In genomic region chr12:111995782-111996480, GRCh38 we compare ENCODE assay signal across 22 cellular contexts. TPM values are rescaled to one million over a fixed set of nuclear protein-coding genes. Genes with fewer than 3 reads are reported as not detected.
DNase-seq lines count a peak whose midpoint lies in the region; ATAC-seq and TF ChIP-seq lines count a peak whose summit lies in the region.
"Had no signal": no experiment of that assay in that cellular context is flagged by ENCODE, and none has a peak within 500 bp of the region (broad histone marks: within the 10 kb centered on the region; RNA-seq: fewer than 3 reads in every experiment).

No MANE protein-coding gene starts in this region.

- no peak for DNase-seq in activated naive CD8-positive, alpha-beta T cell treated with anti-CD3 and anti-CD28 coated beads, Interleukin-2, amount 50 U/mL, for 24 hours
- DNase-seq in DND-41 (no peak), posterior cingulate gyrus (no peak)
- DNase-seq in naive thymus-derived CD4-positive, alpha-beta T cell, result no peak
- DNase-seq: activated CD4-positive, alpha-beta T cell treated with anti-CD3 and anti-CD28 coated beads, Interleukin-2, amount 50 U/mL, for 4 hours; activated gamma-delta T cell treated with Interleukin-2 at 50 U/mL for 16 hours; anterior cingulate cortex; HFFc6; midbrain; NCI-H146; NCI-H2171 treated with DMSO at 0.1 percent for 48 hours; NCI-H526 treated with DMSO at 0.1 percent for 48 hours; nephron progenitor cell; pancreas; right cardiac atrium; stimulated activated CD4-positive, alpha-beta T cell treated with anti-CD3 and anti-CD28 coated beads, Interleukin-4, amount 100 ng/mL, for 24 hours; stimulated activated naive CD4-positive, alpha-beta T cell had no signal

- no peaks in the 10 kb centered on the region for H4K20me1 ChIP-seq in DND-41 (ENCODE audit: insufficient read depth, low read length)
- H4K20me1 ChIP-seq in OCI-LY1 (ENCODE audit: insufficient read depth, low read length), result no peaks in the 10 kb centered on the region

- POLR2A ChIA-PET in naive thymus-derived CD4-positive, alpha-beta T cell (lab: Charles Lee), result interaction anchor here (0.7 to 14.9 kb wide), 4 partner anchors 7 to 24 kb away, joined by 3 to 285 read pairs (median 32); partner anchors contain the start of genes ERP29 and TMEM116

- H3K79me2 ChIP-seq in DND-41 (ENCODE audit: insufficient read depth, low read length) (no peaks in the 10 kb centered on the region), OCI-LY1 (ENCODE audit: insufficient read depth, low read length) (no peaks in the 10 kb centered on the region)

- no peak overlapping the region for H3K4me3 Mint-ChIP-seq in activated naive CD8-positive, alpha-beta T cell
- no peak overlapping the region for H3K4me3 Mint-ChIP-seq in activated naive CD8-positive, alpha-beta T cell treated with anti-CD3 and anti-CD28 coated beads, Interleukin-2, amount 50 U/mL, for 24 hours
- peak overlapping the region in 6 of 10 donors; percentile 18 to 93 (median 48) for H3K4me3 Mint-ChIP-seq in naive thymus-derived CD4-positive, alpha-beta T cell
- H3K4me3 Mint-ChIP-seq: dendritic cell treated with granulocyte-macrophage colony-stimulating factor and Interleukin-4, amounts not matched to agents 40 ng/mL and 50 ng/mL, for 4 days; HFFc6; nephron progenitor cell; WTC11 had no signal

- no peak overlapping the region for H2AFZ ChIP-seq in DND-41 (ENCODE audit: low read depth, low read length)
- H2AFZ ChIP-seq in OCI-LY1 (ENCODE audit: low read length), result no peak overlapping the region

- peaks cover 87% of the 10 kb centered on the region for H3K4me1 Mint-ChIP-seq in activated naive CD8-positive, alpha-beta T cell (ENCODE audit: low read depth)
- H3K4me1 Mint-ChIP-seq in activated naive CD8-positive, alpha-beta T cell treated with anti-CD3 and anti-CD28 coated beads, Interleukin-2, amount 50 U/mL, for 24 hours, result peaks cover 81% of the 10 kb centered on the region
- peaks cover 57 to 88% (median 81%) of the 10 kb centered on the region in 7 donors for H3K4me1 Mint-ChIP-seq in naive thymus-derived CD4-positive, alpha-beta T cell
- H3K4me1 Mint-ChIP-seq: nephron progenitor cell had no signal

- H3K4me2 ChIP-seq in DND-41 (ENCODE audit: insufficient read depth, low read length) (0 out of 2 replicates have a peak overlapping the region, but pooled peaks have one; percentile 73), OCI-LY1 (ENCODE audit: low read length) (no peak overlapping the region)

- TF ChIP-seq CTCF in DND-41 (IDR thresholded peaks at IDR 0.05; ENCODE audit: borderline replicate concordance, extremely low read depth, low read length, poor library complexity, severe bottlenecking) (no peak), OCI-LY1 (IDR thresholded peaks at IDR 0.05; ENCODE audit: low read length) (no peak)

- no peaks in the 10 kb centered on the region for H3K9me2 ChIP-seq in OCI-LY1 (ENCODE audit: low read depth, low read length)

- H3K9ac ChIP-seq in DND-41 (ENCODE audit: low read depth, low read length) (no peak overlapping the region; the same call in 1 of the 2 replicates), OCI-LY1 (ENCODE audit: low read length) (no peak overlapping the region)

- peaks cover 47% of the 10 kb centered on the region for H3K4me1 ChIP-seq in DND-41 (ENCODE audit: insufficient read depth, low read length)
- H3K4me1 ChIP-seq in OCI-LY1 (ENCODE audit: insufficient read depth, low read length, severe bottlenecking), result peaks cover 81% of the 10 kb centered on the region
- peaks cover 66 to 72% of the 10 kb centered on the region in 2 donors for H3K4me1 ChIP-seq in naive thymus-derived CD4-positive, alpha-beta T cell (ENCODE audit: control insufficient read depth in 2 of 2, insufficient read depth in 2 of 2, low read length in 2 of 2)
- H3K4me1 ChIP-seq: pancreas had no signal

- no peaks in the 10 kb centered on the region for H3K27me3 Mint-ChIP-seq in activated naive CD8-positive, alpha-beta T cell
- H3K27me3 Mint-ChIP-seq in activated naive CD8-positive, alpha-beta T cell treated with anti-CD3 and anti-CD28 coated beads, Interleukin-2, amount 50 U/mL, for 24 hours, result no peaks in the 10 kb centered on the region
- no peaks in the 10 kb centered on the region for H3K27me3 Mint-ChIP-seq in naive thymus-derived CD4-positive, alpha-beta T cell

- no peaks in the 10 kb centered on the region for H3K27me3 ChIP-seq in DND-41 (ENCODE audit: insufficient read depth, low read length, poor library complexity)
- H3K27me3 ChIP-seq in OCI-LY1 (ENCODE audit: insufficient read depth, low read length), result no peaks in the 10 kb centered on the region
- H3K27me3 ChIP-seq in naive thymus-derived CD4-positive, alpha-beta T cell (ENCODE audit: control insufficient read depth in 2 of 2, insufficient read depth in 2 of 2, low read length in 2 of 2), result no peaks in the 10 kb centered on the region
- H3K27me3 ChIP-seq: pancreas had no signal

- intact Hi-C loops in naive thymus-derived CD4-positive, alpha-beta T cell (cut with micrococcal nuclease), result loop anchor here in 1 of 2 donors (2.0 kb wide), 1 partner anchor 135 kb away; no protein-coding TSS in a partner anchor
- intact Hi-C loops in posterior cingulate gyrus (cut with DNase I), result no loop called here

- no peaks in the 10 kb centered on the region for H3K9me3 Mint-ChIP-seq in activated naive CD8-positive, alpha-beta T cell (ENCODE audit: low read depth)
- H3K9me3 Mint-ChIP-seq in activated naive CD8-positive, alpha-beta T cell treated with anti-CD3 and anti-CD28 coated beads, Interleukin-2, amount 50 U/mL, for 24 hours, result no peaks in the 10 kb centered on the region
- H3K9me3 Mint-ChIP-seq in naive thymus-derived CD4-positive, alpha-beta T cell, result no peaks in the 10 kb centered on the region
- H3K9me3 Mint-ChIP-seq: dendritic cell treated with granulocyte-macrophage colony-stimulating factor and Interleukin-4, amounts not matched to agents 40 ng/mL and 50 ng/mL, for 4 days; HFFc6; nephron progenitor cell; WTC11 had no signal

- H3K36me3 ChIP-seq in DND-41 (ENCODE audit: insufficient read depth, low read length) (no peaks in the 10 kb centered on the region), OCI-LY1 (ENCODE audit: insufficient read depth, low read length) (no peaks in the 10 kb centered on the region)
- H3K36me3 ChIP-seq in naive thymus-derived CD4-positive, alpha-beta T cell (ENCODE audit: control insufficient read depth in 2 of 3, insufficient read depth in 3 of 3, low read length in 3 of 3), result no peaks in the 10 kb centered on the region
- H3K36me3 ChIP-seq: pancreas had no signal

- peak overlapping the region; percentile 22 for H3K27ac Mint-ChIP-seq in activated naive CD8-positive, alpha-beta T cell
- H3K27ac Mint-ChIP-seq in activated naive CD8-positive, alpha-beta T cell treated with anti-CD3 and anti-CD28 coated beads, Interleukin-2, amount 50 U/mL, for 24 hours, result no peak overlapping the region
- H3K27ac Mint-ChIP-seq in naive thymus-derived CD4-positive, alpha-beta T cell, result peak overlapping the region; percentile 28 to 97 (median 65)
- H3K27ac Mint-ChIP-seq: HFFc6, nephron progenitor cell, WTC11 had no signal

- H3K27ac ChIP-seq in DND-41 (ENCODE audit: low read length), result peak overlapping the region; percentile 85; the same call in 1 of the 2 replicates
- H3K27ac ChIP-seq in OCI-LY1 (ENCODE audit: low read depth, low read length, poor library complexity, severe bottlenecking), result peak overlapping the region; percentile 87
- H3K27ac ChIP-seq in naive thymus-derived CD4-positive, alpha-beta T cell (ENCODE audit: low read depth, low read length), result no peak overlapping the region
- H3K27ac ChIP-seq: pancreas had no signal

- H3K4me3 ChIP-seq in DND-41 (ENCODE audit: low read depth in 1 of 2, low read length in 2 of 2) (no peak overlapping the region), OCI-LY1 (ENCODE audit: low read depth, low read length, poor library complexity, severe bottlenecking) (no peak overlapping the region)
- no peak overlapping the region for H3K4me3 ChIP-seq in naive thymus-derived CD4-positive, alpha-beta T cell (ENCODE audit: low read length)
- H3K4me3 ChIP-seq: pancreas had no signal

- H3K9me3 ChIP-seq in DND-41 (ENCODE audit: insufficient read depth, low read length, severe bottlenecking) (no peaks in the 10 kb centered on the region), OCI-LY1 (ENCODE audit: low read length) (no peaks in the 10 kb centered on the region)
- H3K9me3 ChIP-seq in naive thymus-derived CD4-positive, alpha-beta T cell (ENCODE audit: control insufficient read depth in 2 of 3, low read length in 3 of 3), result no peaks in the 10 kb centered on the region
- H3K9me3 ChIP-seq: pancreas had no signal

- no peaks in the 10 kb centered on the region for H3F3A ChIP-seq in OCI-LY1 (ENCODE audit: insufficient read depth, low read length)

- CTCF ChIA-PET in naive thymus-derived CD4-positive, alpha-beta T cell (lab: Charles Lee), result interaction anchor here (0.6 to 3.4 kb wide), 3 partner anchors 8 to 51 kb away, joined by 3 to 25 read pairs (median 3); partner anchors contain the start of genes ERP29 and TMEM116

- H3K36me3 Mint-ChIP-seq in activated naive CD8-positive, alpha-beta T cell, result no peaks in the 10 kb centered on the region
- peaks cover 1% of the 10 kb centered on the region for H3K36me3 Mint-ChIP-seq in activated naive CD8-positive, alpha-beta T cell treated with anti-CD3 and anti-CD28 coated beads, Interleukin-2, amount 50 U/mL, for 24 hours (ENCODE audit: low read depth)
- peaks cover 0 to 27% (median 5%) of the 10 kb centered on the region in 5 donors for H3K36me3 Mint-ChIP-seq in naive thymus-derived CD4-positive, alpha-beta T cell
- H3K36me3 Mint-ChIP-seq: WTC11 had no signal

- ATAC-seq in activated naive CD8-positive, alpha-beta T cell treated with anti-CD3 and anti-CD28 coated beads, Interleukin-2, amount 50 U/mL, for 24 hours, result no peak
- no peak for ATAC-seq in DND-41 (ENCODE audit: insufficient read depth, low read depth)
- no peak for ATAC-seq in naive thymus-derived CD4-positive, alpha-beta T cell
- no peak for ATAC-seq in HG03565 (IDR thresholded peaks at IDR 0.05; ENCODE audit: unreplicated experiment)
- ATAC-seq: pancreas, right cardiac atrium, WTC11 had no signal

RNA-seq across cellular contexts. Expression of gene TMEM116, which starts 17.0 kb away (rescaled TPM):
- 10 to 100 TPM; 12.6 to 29.3 (median 23.0) TPM for total RNA-seq in naive thymus-derived CD4-positive, alpha-beta T cell
- polyA plus RNA-seq in naive thymus-derived CD4-positive, alpha-beta T cell, result 10 to 100 TPM in 1 of 2 donors, 1 to 10 TPM in 1; 8.7 to 13.3 TPM

RNA-seq across cellular contexts. Expression of gene ERP29, which starts 17.3 kb away (rescaled TPM):
- 100 to 1,000 TPM; 115 to 184 (median 127) TPM for total RNA-seq in naive thymus-derived CD4-positive, alpha-beta T cell
- polyA plus RNA-seq in naive thymus-derived CD4-positive, alpha-beta T cell, result 100 to 1,000 TPM; 219 to 253 TPM

Comparison
In these comparisons a context has a peak if more than half of its experiments do, and no peak if none do; other contexts are left out.
1. H3K4me3 Mint-ChIP-seq: peak in naive thymus-derived CD4-positive, alpha-beta T cell (6 of 10); none in activated naive CD8-positive, alpha-beta T cell (single experiment) and activated naive CD8-positive, alpha-beta T cell treated with anti-CD3 and anti-CD28 coated beads, Interleukin-2, amount 50 U/mL, for 24 hours (single experiment).